Comparison of ENCODE assay signal across 1 cellular context in genomic region chr3:40366203-40367162, GRCh38.
TF ChIP-seq lines count a peak whose summit lies in the region.

No MANE protein-coding gene starts in this region.

TF ChIP-seq in HepG2, 621 proteins besides CTCF, POLR2A, EP300 and RAD21 (continued from another document):
- TF ChIP-seq ZEB1 (IDR thresholded peaks at IDR 0.05; ENCODE audit: insufficient replicate concordance, low read depth) (no peak), HIVEP1 (CRISPR knock-in tag; IDR thresholded peaks at IDR 0.05) (no peak), NFE2L2 (IDR thresholded peaks at IDR 0.05; ENCODE audit: low read length) (peak; percentile 54; the same call in 1 of the 2 replicates), CREB1 (IDR thresholded peaks at IDR 0.05) (peak; percentile 57), CREB1 (CRISPR knock-in tag; IDR thresholded peaks at IDR 0.05) (no peak), HDAC6 (IDR thresholded peaks at IDR 0.05; ENCODE audit: low read depth, low read length) (no peak), JUNB (CRISPR knock-in tag; IDR thresholded peaks at IDR 0.05; ENCODE audit: borderline replicate concordance) (no peak), RELA (CRISPR knock-in tag; IDR thresholded peaks at IDR 0.05) (no peak), MAFF (IDR thresholded peaks at IDR 0.05; ENCODE audit: low read depth, low read length) (peak; percentile 71)
- TF ChIP-seq, protein P1, sequence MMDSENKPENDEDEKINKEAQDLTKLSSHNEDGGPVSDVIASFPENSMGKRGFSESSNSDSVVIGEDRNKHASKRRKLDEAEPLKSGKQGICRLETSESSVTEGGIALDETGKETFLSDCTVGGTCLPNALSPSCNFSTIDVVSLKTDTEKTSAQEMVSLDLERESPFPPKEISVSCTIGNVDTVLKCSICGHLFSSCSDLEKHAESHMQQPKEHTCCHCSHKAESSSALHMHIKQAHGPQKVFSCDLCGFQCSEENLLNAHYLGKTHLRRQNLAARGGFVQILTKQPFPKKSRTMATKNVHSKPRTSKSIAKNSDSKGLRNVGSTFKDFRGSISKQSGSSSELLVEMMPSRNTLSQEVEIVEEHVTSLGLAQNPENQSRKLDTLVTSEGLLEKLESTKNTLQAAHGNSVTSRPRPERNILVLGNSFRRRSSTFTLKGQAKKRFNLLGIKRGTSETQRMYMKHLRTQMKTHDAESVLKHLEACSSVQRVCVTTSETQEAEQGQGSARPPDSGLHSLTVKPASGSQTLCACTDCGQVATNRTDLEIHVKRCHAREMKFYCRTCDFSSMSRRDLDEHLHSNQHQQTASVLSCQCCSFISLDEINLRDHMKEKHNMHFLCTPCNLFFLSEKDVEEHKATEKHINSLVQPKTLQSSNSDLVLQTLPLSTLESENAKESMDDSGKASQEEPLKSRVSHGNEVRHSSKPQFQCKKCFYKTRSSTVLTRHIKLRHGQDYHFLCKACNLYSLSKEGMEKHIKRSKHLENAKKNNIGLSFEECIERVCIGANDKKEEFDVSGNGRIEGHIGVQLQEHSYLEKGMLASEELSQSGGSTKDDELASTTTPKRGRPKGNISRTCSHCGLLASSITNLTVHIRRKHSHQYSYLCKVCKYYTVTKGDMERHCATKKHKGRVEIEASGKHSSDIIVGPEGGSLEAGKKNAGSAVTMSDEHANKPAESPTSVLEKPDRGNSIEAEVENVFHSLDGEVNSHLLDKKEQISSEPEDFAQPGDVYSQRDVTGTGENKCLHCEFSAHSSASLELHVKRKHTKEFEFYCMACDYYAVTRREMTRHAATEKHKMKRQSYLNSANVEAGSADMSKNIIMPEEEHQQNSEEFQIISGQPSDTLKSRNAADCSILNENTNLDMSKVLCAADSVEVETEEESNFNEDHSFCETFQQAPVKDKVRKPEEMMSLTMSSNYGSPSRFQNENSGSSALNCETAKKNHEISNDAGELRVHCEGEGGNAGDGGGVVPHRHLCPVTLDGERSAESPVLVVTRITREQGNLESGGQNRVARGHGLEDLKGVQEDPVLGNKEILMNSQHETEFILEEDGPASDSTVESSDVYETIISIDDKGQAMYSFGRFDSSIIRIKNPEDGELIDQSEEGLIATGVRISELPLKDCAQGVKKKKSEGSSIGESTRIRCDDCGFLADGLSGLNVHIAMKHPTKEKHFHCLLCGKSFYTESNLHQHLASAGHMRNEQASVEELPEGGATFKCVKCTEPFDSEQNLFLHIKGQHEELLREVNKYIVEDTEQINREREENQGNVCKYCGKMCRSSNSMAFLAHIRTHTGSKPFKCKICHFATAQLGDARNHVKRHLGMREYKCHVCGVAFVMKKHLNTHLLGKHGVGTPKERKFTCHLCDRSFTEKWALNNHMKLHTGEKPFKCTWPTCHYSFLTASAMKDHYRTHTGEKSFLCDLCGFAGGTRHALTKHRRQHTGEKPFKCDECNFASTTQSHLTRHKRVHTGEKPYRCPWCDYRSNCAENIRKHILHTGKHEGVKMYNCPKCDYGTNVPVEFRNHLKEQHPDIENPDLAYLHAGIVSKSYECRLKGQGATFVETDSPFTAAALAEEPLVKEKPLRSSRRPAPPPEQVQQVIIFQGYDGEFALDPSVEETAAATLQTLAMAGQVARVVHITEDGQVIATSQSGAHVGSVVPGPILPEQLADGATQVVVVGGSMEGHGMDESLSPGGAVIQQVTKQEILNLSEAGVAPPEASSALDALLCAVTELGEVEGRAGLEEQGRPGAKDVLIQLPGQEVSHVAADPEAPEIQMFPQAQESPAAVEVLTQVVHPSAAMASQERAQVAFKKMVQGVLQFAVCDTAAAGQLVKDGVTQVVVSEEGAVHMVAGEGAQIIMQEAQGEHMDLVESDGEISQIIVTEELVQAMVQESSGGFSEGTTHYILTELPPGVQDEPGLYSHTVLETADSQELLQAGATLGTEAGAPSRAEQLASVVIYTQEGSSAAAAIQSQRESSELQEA (CRISPR knock-in tag; IDR thresholded peaks at IDR 0.05; ENCODE audit: not compliant biosample characterization), result no peak
